In the genomic region with DNA sequence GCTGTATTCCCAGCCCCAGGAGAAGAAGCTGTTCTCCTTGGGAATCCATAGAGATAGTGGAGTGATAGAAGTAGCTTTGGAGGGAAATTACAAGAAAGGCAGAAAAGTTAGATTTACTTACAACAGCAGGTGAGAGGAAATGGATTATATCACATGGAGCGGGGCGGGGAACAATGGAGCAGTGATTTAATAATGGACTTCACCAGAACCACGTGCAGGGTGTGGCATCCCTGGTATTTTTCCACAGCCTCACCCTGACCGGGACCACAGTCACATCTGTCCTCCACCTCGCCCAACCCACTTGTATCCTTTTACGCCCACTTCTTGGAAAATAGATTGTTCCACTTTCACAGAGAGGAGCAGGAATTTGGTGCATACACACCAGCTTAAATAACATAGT, we compare ENCODE assay signal across 23 cellular contexts. TPM values are rescaled to one million over a fixed set of nuclear protein-coding genes. Genes with fewer than 3 reads are reported as not detected.
DNase-seq lines count a peak whose midpoint lies in the region; ATAC-seq and TF ChIP-seq lines count a peak whose summit lies in the region.
"Had no signal": no experiment of that assay in that cellular context is flagged by ENCODE, and none has a peak within 500 bp of the region (broad histone marks: within the 10 kb centered on the region; RNA-seq: fewer than 3 reads in every experiment).

No MANE protein-coding gene starts in this region.

- H3F3A ChIP-seq in PC-9 (ENCODE audit: insufficient read depth, low read depth) = peaks cover 59% of the 10 kb centered on the region

- H3K9me2 ChIP-seq in PC-9 (ENCODE audit: insufficient read depth) = no peaks in the 10 kb centered on the region

- H3K9me3 ChIP-seq in HEK293 (ENCODE audit: control insufficient read depth, insufficient read depth, low read depth, low read length) = no peaks in the 10 kb centered on the region
- no peaks in the 10 kb centered on the region; the same call in 1 of the 2 replicates for H3K9me3 ChIP-seq in PC-9 (ENCODE audit: insufficient read depth, low read depth)
- no peaks in the 10 kb centered on the region for H3K9me3 ChIP-seq in gastroesophageal sphincter
- H3K9me3 ChIP-seq: Caco-2 had no signal

- POLR2A ChIA-PET in HEK293 (lab: Yijun Ruan, JAX) = no interaction called here
- POLR2A ChIA-PET in PC-9 (lab: Charles Lee; ENCODE audit: unreplicated experiment) = interaction anchor here (0.7 kb wide), 1 partner anchor 228 kb away, joined by 3 read pairs; no protein-coding TSS in a partner anchor

- no peak overlapping the region for H3K27ac ChIP-seq in HEK293 (ENCODE audit: extremely low read depth, low read depth, low read length)
- H3K27ac ChIP-seq in PC-9 = no peak overlapping the region
- no peak overlapping the region for H3K27ac ChIP-seq in gastroesophageal sphincter

- H3K4me1 ChIP-seq in HEK293 (ENCODE audit: control insufficient read depth, insufficient read depth, low read length) (peaks cover 14% of the 10 kb centered on the region), PC-9 (replicated peaks; ENCODE audit: insufficient read depth) (peaks cover 73% of the 10 kb centered on the region), gastroesophageal sphincter (peaks cover 2 to 26% (median 10%) of the 10 kb centered on the region in 3 donors)

- TF ChIP-seq POLR2A in gastroesophageal sphincter (IDR thresholded peaks at IDR 0.05) = no peak

- no peaks in the 10 kb centered on the region for H3K27me3 ChIP-seq in PC-9 (ENCODE audit: insufficient read depth, low read depth)
- H3K27me3 ChIP-seq in gastroesophageal sphincter = no peaks in the 10 kb centered on the region

- DNase-seq in PC-9 = peak in 1 of 2 experiments; percentile 11
- no peak for DNase-seq in sciatic nerve (ENCODE audit: low spot score)
- DNase-seq in middle frontal gyrus (ENCODE audit: extremely low spot score, low spot score) = no peak
- DNase-seq: activated gamma-delta T cell; AML-193; anterior cingulate cortex; effector memory CD4-positive, alpha-beta T cell; H9; islet precursor cell; Kasumi-1; midbrain; NCI-H1417; NCI-H526 treated with DMSO at 0.1 percent for 48 hours; stimulated activated CD4-positive, alpha-beta T cell treated with anti-CD3 and anti-CD28 coated beads, Interleukin-1b, Interleukin-23, amount 100 ng/mL, for 48 hours; stimulated activated naive CD8-positive, alpha-beta T cell treated with anti-CD3 and anti-CD28 coated beads, Interleukin-15, Interleukin-2, amounts not matched to agents 100 U/mL and 50 U/mL, for 24 hours had no signal

- CTCF ChIA-PET in HEK293 (lab: Yijun Ruan, JAX) = interaction anchor here (1.1 to 1.2 kb wide), 3 partner anchors 9 to 12 kb away, joined by 3 to 10 read pairs (median 6); no protein-coding TSS in a partner anchor
- CTCF ChIA-PET in PC-9 (lab: Charles Lee) = no interaction called here

- H3K36me3 ChIP-seq in HEK293 (ENCODE audit: control insufficient read depth in 2 of 2, insufficient read depth in 1 of 2, low read length in 2 of 2) (no peaks in the 10 kb centered on the region), PC-9 (ENCODE audit: low read depth) (no peaks in the 10 kb centered on the region), gastroesophageal sphincter (no peaks in the 10 kb centered on the region)

- no peak for TF ChIP-seq EP300 in gastroesophageal sphincter (IDR thresholded peaks at IDR 0.05)

- no peaks in the 10 kb centered on the region for H4K20me1 ChIP-seq in PC-9 (ENCODE audit: insufficient read depth)

- TF ChIP-seq CTCF in HEK293 (tag by site-specific recombination; IDR thresholded peaks at IDR 0.05) (no peak), PC-9 (conservative IDR thresholded peaks at IDR 0.05) (no peak), gastroesophageal sphincter (IDR thresholded peaks at IDR 0.05) (no peak)

- WGBS in gastroesophageal sphincter (ENCODE audit: low coverage in 1 of 2), 2 donors = 60 to 73% methylated on average over 5 to 6 of the region's 6 CpGs

- peak overlapping the region; percentile 18; the same call in 1 of the 2 replicates for H3K4me2 ChIP-seq in PC-9

- BruUV-seq in PC-9 (replicated peaks; lab: Mats Ljungman, UMichigan) = no TSS peak

- intact Hi-C loops in PC-9 (cut with micrococcal nuclease; ENCODE audit: unreplicated experiment) (no loop called here), sciatic nerve (cut with DNase I) (no loop called here)

- H2AFZ ChIP-seq in PC-9 = no peak overlapping the region

- H3K79me2 ChIP-seq in PC-9 (ENCODE audit: low read depth) = no peaks in the 10 kb centered on the region

- ATAC-seq in gastroesophageal sphincter = peak; percentile 71
- peak; percentile 37 for ATAC-seq in sciatic nerve
- no peak for ATAC-seq in GM21786 (IDR thresholded peaks at IDR 0.05; ENCODE audit: unreplicated experiment)
- ATAC-seq in HG03521 (IDR thresholded peaks at IDR 0.05; ENCODE audit: unreplicated experiment) = no peak
- ATAC-seq: stimulated activated naive CD8-positive, alpha-beta T cell treated with anti-CD3 and anti-CD28 coated beads, Interleukin-15, Interleukin-2, amounts not matched to agents 100 U/mL and 50 U/mL, for 24 hours had no signal

- H3K4me3 ChIP-seq in HEK293 (ENCODE audit: low read depth, low read length) = no peak overlapping the region
- no peak overlapping the region for H3K4me3 ChIP-seq in PC-9
- no peak overlapping the region for H3K4me3 ChIP-seq in gastroesophageal sphincter

TF ChIP-seq in HEK293, 187 proteins besides CTCF, POLR2A, EP300 and RAD21 (continues in another document):
- TF ChIP-seq ZNF610 (tag by site-specific recombination; IDR thresholded peaks at IDR 0.05; ENCODE audit: borderline replicate concordance) = no peak
- TF ChIP-seq, protein P1, sequence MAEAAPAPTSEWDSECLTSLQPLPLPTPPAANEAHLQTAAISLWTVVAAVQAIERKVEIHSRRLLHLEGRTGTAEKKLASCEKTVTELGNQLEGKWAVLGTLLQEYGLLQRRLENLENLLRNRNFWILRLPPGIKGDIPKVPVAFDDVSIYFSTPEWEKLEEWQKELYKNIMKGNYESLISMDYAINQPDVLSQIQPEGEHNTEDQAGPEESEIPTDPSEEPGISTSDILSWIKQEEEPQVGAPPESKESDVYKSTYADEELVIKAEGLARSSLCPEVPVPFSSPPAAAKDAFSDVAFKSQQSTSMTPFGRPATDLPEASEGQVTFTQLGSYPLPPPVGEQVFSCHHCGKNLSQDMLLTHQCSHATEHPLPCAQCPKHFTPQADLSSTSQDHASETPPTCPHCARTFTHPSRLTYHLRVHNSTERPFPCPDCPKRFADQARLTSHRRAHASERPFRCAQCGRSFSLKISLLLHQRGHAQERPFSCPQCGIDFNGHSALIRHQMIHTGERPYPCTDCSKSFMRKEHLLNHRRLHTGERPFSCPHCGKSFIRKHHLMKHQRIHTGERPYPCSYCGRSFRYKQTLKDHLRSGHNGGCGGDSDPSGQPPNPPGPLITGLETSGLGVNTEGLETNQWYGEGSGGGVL (tag by site-specific recombination; IDR thresholded peaks at IDR 0.05) = no peak
- TF ChIP-seq, protein P2, sequence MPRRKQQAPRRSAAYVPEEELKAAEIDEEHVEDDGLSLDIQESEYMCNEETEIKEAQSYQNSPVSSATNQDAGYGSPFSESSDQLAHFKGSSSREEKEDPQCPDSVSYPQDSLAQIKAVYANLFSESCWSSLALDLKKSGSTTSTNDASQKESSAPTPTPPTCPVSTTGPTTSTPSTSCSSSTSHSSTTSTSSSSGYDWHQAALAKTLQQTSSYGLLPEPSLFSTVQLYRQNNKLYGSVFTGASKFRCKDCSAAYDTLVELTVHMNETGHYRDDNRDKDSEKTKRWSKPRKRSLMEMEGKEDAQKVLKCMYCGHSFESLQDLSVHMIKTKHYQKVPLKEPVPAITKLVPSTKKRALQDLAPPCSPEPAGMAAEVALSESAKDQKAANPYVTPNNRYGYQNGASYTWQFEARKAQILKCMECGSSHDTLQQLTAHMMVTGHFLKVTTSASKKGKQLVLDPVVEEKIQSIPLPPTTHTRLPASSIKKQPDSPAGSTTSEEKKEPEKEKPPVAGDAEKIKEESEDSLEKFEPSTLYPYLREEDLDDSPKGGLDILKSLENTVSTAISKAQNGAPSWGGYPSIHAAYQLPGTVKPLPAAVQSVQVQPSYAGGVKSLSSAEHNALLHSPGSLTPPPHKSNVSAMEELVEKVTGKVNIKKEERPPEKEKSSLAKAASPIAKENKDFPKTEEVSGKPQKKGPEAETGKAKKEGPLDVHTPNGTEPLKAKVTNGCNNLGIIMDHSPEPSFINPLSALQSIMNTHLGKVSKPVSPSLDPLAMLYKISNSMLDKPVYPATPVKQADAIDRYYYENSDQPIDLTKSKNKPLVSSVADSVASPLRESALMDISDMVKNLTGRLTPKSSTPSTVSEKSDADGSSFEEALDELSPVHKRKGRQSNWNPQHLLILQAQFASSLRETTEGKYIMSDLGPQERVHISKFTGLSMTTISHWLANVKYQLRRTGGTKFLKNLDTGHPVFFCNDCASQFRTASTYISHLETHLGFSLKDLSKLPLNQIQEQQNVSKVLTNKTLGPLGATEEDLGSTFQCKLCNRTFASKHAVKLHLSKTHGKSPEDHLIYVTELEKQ (tag by site-specific recombination; IDR thresholded peaks at IDR 0.05; ENCODE audit: borderline replicate concordance) = no peak
- no peak for TF ChIP-seq ZBTB8A (tag by site-specific recombination; IDR thresholded peaks at IDR 0.05)
- TF ChIP-seq ZNF248 (tag by site-specific recombination; IDR thresholded peaks at IDR 0.05) = no peak
- no peak for TF ChIP-seq ZNF175 (tag by site-specific recombination; IDR thresholded peaks at IDR 0.05)
- TF ChIP-seq, protein P3, sequence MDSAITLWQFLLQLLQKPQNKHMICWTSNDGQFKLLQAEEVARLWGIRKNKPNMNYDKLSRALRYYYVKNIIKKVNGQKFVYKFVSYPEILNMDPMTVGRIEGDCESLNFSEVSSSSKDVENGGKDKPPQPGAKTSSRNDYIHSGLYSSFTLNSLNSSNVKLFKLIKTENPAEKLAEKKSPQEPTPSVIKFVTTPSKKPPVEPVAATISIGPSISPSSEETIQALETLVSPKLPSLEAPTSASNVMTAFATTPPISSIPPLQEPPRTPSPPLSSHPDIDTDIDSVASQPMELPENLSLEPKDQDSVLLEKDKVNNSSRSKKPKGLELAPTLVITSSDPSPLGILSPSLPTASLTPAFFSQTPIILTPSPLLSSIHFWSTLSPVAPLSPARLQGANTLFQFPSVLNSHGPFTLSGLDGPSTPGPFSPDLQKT (IDR thresholded peaks at IDR 0.05; ENCODE audit: borderline replicate concordance, low read depth, low read length) = no peak
- no peak for TF ChIP-seq ZNF202 (tag by site-specific recombination; IDR thresholded peaks at IDR 0.05; ENCODE audit: borderline replicate concordance)
- TF ChIP-seq ZNF549 (tag by site-specific recombination; IDR thresholded peaks at IDR 0.05) = no peak

RNA-seq across cellular contexts. Expression of a gene that starts 16.0 kb away (rescaled TPM):
- total RNA-seq in PC-9 (2021) (29.3 and 29.8 TPM in 2 replicates), gastroesophageal sphincter (10 to 100 TPM; 33.4 to 63.8 (median 37.8) TPM), sciatic nerve (62.5 TPM)

RNA-seq across cellular contexts. Expression of a gene that starts 22.6 kb away (rescaled TPM):
- total RNA-seq in PC-9 (2021) (20.1 and 27.9 TPM in 2 replicates), gastroesophageal sphincter (10 to 100 TPM; 14.4 to 27.5 (median 14.7) TPM), sciatic nerve (42.0 TPM)

RNA-seq across cellular contexts. Expression of a gene that starts 56.9 kb away (rescaled TPM):
- total RNA-seq in PC-9 (2021) (0.59 TPM in 1 of 2 replicates, not detected in the other), gastroesophageal sphincter (1 to 10 TPM in 1 of 4 donors, not detected in 3; 2.2 TPM), sciatic nerve (not detected)
- total RNA-seq: cerebellum, omental fat pad, urinary bladder had no signal

Comparison
In these comparisons a context has a peak if more than half of its experiments do, and no peak if none do; other contexts are left out.
1. ATAC-seq: peak in gastroesophageal sphincter (single experiment) and sciatic nerve (single experiment); none in GM21786 (single experiment) and HG03521 (single experiment).